In the genomic region with DNA sequence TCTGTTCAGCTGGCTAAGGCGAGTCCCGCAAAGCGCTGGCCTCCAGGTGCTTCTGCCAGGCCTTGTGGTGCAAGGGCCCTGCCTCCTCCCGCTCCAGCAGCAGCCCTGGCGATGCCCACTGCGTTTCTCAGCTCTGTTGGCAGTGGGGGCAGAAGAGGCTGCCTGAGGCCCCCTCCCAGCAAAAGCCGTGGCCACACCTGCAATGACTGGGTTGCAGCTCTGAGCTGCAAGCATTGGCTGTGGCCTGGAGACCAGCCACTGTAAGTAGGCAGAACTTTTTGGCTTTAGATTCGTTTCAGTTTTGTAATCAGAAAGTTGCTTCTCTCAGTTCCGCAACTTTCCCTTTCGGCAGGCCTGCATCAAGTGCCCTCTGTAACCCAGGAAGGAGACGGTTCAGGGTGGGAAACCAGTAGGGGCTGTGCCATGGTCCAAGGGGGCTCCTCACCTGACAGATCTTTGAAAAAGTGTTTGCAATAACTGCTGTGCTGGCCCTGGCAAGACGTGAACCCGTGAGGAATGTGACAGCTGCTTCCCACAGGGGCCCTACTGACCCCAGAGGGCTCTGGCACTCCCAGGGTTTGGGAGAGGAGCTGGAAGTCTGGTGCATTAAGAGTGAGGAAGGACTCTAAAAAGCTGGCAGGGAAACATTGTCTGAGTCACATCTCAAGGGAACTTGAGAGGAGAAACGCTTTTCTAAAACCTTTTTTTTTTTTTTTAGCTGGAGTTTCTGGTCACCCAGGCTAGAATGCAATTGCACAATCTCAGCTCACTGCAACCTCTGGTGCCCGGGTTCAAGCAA, we compare ENCODE assay signal across 8 cellular contexts. TPM values are rescaled to one million over a fixed set of nuclear protein-coding genes. Genes with fewer than 3 reads are reported as not detected.
DNase-seq lines count a peak whose midpoint lies in the region; ATAC-seq and TF ChIP-seq lines count a peak whose summit lies in the region.

No MANE protein-coding gene starts in this region.

- ATAC-seq in GM18498 (IDR thresholded peaks at IDR 0.05; ENCODE audit: unreplicated experiment) (peak; percentile 81), HG02763 (IDR thresholded peaks at IDR 0.05; ENCODE audit: unreplicated experiment) (peak; percentile 70)
- no peak for ATAC-seq in activated T-helper 17 cell treated with anti-CD3 and anti-CD28 coated beads, Interleukin-2, amount 50 U/mL, for 72 hours (replicated peaks)

- no peaks in the 10 kb centered on the region for H3K27me3 ChIP-seq in uterus

- H3K27me3 Mint-ChIP-seq in activated T-helper 17 cell treated with anti-CD3 and anti-CD28 coated beads, Interleukin-2, amount 50 U/mL, for 72 hours = no peaks in the 10 kb centered on the region

- DNase-seq in RPMI8226 (peak; percentile 73), iris pigment epithelial cell (ENCODE audit: low read depth) (peak; percentile 63), uterus (peak; percentile 60 to 65)
- DNase-seq in activated CD4-positive, alpha-beta T cell treated with anti-CD3 and anti-CD28 coated beads, Interleukin-2, amount 50 U/mL, for 48 hours = no peak
- DNase-seq in activated CD4-positive, alpha-beta T cell treated with anti-CD3 and anti-CD28 coated beads for 1 hour = no peak

- intact Hi-C loops in uterus (cut with DNase I; ENCODE audit: low total_unique reads) = no loop called here

- peak overlapping the region; percentile 83 to 85 for H3K27ac ChIP-seq in uterus

- H3K4me1 Mint-ChIP-seq in activated T-helper 17 cell treated with anti-CD3 and anti-CD28 coated beads, Interleukin-2, amount 50 U/mL, for 72 hours = peaks cover 5% of the 10 kb centered on the region

- H3K4me3 ChIP-seq in uterus = peak overlapping the region in 1 of 2 donors; percentile 15

- no peaks in the 10 kb centered on the region for H3K4me1 ChIP-seq in uterus

- H3K27ac Mint-ChIP-seq in activated T-helper 17 cell treated with anti-CD3 and anti-CD28 coated beads, Interleukin-2, amount 50 U/mL, for 72 hours = no peak overlapping the region

- no peak for TF ChIP-seq CTCF in uterus (IDR thresholded peaks at IDR 0.05)

- no peak overlapping the region for H3K4me3 Mint-ChIP-seq in activated T-helper 17 cell treated with anti-CD3 and anti-CD28 coated beads, Interleukin-2, amount 50 U/mL, for 72 hours

- H3K9me3 Mint-ChIP-seq in activated T-helper 17 cell treated with anti-CD3 and anti-CD28 coated beads, Interleukin-2, amount 50 U/mL, for 72 hours = no peaks in the 10 kb centered on the region

- H3K36me3 Mint-ChIP-seq in activated T-helper 17 cell treated with anti-CD3 and anti-CD28 coated beads, Interleukin-2, amount 50 U/mL, for 72 hours (ENCODE audit: low read depth) = no peaks in the 10 kb centered on the region

- no peaks in the 10 kb centered on the region for H3K36me3 ChIP-seq in uterus

- no peak for TF ChIP-seq POLR2A in uterus (IDR thresholded peaks at IDR 0.05)

- H3K9me3 ChIP-seq in uterus = no peaks in the 10 kb centered on the region

RNA-seq across cellular contexts. Expression of gene MAX, which starts 54.5 kb away (rescaled TPM):
- total RNA-seq in uterus = 100 to 1,000 TPM in 1 of 4 donors, 10 to 100 TPM in 3; 32.6 to 153 (median 68.4) TPM
- total RNA-seq in activated T-helper 17 cell treated with anti-CD3 and anti-CD28 coated beads, Interleukin-2, amount 50 U/mL, for 72 hours = 100 to 1,000 TPM; 105 to 139 TPM

Comparison
In these comparisons a context has a peak if more than half of its experiments do, and no peak if none do; other contexts are left out.
1. DNase-seq: peak in RPMI8226 (single experiment), iris pigment epithelial cell (single experiment) and uterus (2 of 2); none in activated CD4-positive, alpha-beta T cell treated with anti-CD3 and anti-CD28 coated beads, Interleukin-2, amount 50 U/mL, for 48 hours (0 of 2) and activated CD4-positive, alpha-beta T cell treated with anti-CD3 and anti-CD28 coated beads for 1 hour (single experiment).